In the genomic region with DNA sequence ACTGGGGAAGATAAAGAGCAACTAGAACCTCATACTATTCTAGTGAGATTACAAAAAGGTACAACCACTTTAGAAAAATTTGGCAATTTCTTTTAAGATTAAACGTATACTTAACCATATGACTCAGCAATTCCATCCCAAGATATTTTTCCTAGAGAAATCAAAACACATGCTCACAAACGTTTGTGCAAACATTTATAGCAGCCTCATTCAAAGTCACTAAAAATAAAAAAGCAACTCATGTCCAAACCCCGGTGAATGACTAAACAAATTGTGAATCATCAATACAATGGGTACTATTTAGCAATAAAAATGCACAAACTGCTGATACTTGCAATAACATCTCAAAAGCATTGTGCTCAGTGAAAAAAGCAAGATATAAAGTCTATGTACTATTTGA, we compare ENCODE assay signal across 2 cellular contexts.
A peak's percentile ranks its signal among the peaks of the same experiment; 100 is the strongest.
TF ChIP-seq lines count a peak whose summit lies in the region.

No MANE protein-coding gene starts in this region.

TF ChIP-seq in IMR-90, 13 proteins besides CTCF, POLR2A, EP300 and RAD21:
- TF ChIP-seq, protein P1, sequence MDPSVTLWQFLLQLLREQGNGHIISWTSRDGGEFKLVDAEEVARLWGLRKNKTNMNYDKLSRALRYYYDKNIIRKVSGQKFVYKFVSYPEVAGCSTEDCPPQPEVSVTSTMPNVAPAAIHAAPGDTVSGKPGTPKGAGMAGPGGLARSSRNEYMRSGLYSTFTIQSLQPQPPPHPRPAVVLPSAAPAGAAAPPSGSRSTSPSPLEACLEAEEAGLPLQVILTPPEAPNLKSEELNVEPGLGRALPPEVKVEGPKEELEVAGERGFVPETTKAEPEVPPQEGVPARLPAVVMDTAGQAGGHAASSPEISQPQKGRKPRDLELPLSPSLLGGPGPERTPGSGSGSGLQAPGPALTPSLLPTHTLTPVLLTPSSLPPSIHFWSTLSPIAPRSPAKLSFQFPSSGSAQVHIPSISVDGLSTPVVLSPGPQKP (IDR thresholded peaks at IDR 0.05; ENCODE audit: borderline replicate concordance, low read depth, low read length) = no peak
- TF ChIP-seq MAFK (IDR thresholded peaks at IDR 0.05; ENCODE audit: low read depth, low read length) = peak; percentile 85
- TF ChIP-seq CEBPB (IDR thresholded peaks at IDR 0.05; ENCODE audit: low read depth, low read length) = peak; percentile 81
- peak; percentile 96 for TF ChIP-seq NFE2L2 (IDR thresholded peaks at IDR 0.05; ENCODE audit: low read depth, low read length)
TF ChIP-seq in IMR-90: peak in this region for 3.

TF ChIP-seq in K562, 482 proteins besides CTCF, POLR2A, EP300 and RAD21 (continued from another document):
- TF ChIP-seq, protein P2, sequence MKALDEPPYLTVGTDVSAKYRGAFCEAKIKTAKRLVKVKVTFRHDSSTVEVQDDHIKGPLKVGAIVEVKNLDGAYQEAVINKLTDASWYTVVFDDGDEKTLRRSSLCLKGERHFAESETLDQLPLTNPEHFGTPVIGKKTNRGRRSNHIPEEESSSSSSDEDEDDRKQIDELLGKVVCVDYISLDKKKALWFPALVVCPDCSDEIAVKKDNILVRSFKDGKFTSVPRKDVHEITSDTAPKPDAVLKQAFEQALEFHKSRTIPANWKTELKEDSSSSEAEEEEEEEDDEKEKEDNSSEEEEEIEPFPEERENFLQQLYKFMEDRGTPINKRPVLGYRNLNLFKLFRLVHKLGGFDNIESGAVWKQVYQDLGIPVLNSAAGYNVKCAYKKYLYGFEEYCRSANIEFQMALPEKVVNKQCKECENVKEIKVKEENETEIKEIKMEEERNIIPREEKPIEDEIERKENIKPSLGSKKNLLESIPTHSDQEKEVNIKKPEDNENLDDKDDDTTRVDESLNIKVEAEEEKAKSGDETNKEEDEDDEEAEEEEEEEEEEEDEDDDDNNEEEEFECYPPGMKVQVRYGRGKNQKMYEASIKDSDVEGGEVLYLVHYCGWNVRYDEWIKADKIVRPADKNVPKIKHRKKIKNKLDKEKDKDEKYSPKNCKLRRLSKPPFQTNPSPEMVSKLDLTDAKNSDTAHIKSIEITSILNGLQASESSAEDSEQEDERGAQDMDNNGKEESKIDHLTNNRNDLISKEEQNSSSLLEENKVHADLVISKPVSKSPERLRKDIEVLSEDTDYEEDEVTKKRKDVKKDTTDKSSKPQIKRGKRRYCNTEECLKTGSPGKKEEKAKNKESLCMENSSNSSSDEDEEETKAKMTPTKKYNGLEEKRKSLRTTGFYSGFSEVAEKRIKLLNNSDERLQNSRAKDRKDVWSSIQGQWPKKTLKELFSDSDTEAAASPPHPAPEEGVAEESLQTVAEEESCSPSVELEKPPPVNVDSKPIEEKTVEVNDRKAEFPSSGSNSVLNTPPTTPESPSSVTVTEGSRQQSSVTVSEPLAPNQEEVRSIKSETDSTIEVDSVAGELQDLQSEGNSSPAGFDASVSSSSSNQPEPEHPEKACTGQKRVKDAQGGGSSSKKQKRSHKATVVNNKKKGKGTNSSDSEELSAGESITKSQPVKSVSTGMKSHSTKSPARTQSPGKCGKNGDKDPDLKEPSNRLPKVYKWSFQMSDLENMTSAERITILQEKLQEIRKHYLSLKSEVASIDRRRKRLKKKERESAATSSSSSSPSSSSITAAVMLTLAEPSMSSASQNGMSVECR (CRISPR knock-in tag; IDR thresholded peaks at IDR 0.05) = no peak
- no peak for TF ChIP-seq FOXK1 (CRISPR knock-in tag; IDR thresholded peaks at IDR 0.05; ENCODE audit: borderline replicate concordance)
- TF ChIP-seq C11orf30 (IDR thresholded peaks at IDR 0.05; ENCODE audit: low read depth) = peak; percentile 17; the same call in 1 of the 2 replicates
- TF ChIP-seq ZBTB17 (CRISPR knock-in tag; IDR thresholded peaks at IDR 0.05) = no peak
- TF ChIP-seq NFE2 (IDR thresholded peaks at IDR 0.05; ENCODE audit: low read depth) = 0 out of 2 replicates have a peak, but pooled peaks have one; percentile 33
- TF ChIP-seq ZNF274 (IDR thresholded peaks at IDR 0.05; ENCODE audit: borderline replicate concordance, low read depth, low read length) = no peak
- TF ChIP-seq YY1 (IDR thresholded peaks at IDR 0.05; ENCODE audit: borderline replicate concordance in 1 of 3, control insufficient read depth in 1 of 3, extremely low read depth in 1 of 3, insufficient read depth in 3 of 3, insufficient read length in 1 of 3, insufficient replicate concordance in 2 of 3, low read depth in 1 of 3, low read length in 2 of 3) = no peak
- peak; percentile 60 for TF ChIP-seq MAFG (tag; conservative IDR thresholded peaks at IDR 0.05)
- TF ChIP-seq RFX1 (IDR thresholded peaks at IDR 0.05) = no peak
TF ChIP-seq in K562: peak in this region for 4.
